19 cellular contexts compared by ENCODE assay signal in the genomic region with DNA sequence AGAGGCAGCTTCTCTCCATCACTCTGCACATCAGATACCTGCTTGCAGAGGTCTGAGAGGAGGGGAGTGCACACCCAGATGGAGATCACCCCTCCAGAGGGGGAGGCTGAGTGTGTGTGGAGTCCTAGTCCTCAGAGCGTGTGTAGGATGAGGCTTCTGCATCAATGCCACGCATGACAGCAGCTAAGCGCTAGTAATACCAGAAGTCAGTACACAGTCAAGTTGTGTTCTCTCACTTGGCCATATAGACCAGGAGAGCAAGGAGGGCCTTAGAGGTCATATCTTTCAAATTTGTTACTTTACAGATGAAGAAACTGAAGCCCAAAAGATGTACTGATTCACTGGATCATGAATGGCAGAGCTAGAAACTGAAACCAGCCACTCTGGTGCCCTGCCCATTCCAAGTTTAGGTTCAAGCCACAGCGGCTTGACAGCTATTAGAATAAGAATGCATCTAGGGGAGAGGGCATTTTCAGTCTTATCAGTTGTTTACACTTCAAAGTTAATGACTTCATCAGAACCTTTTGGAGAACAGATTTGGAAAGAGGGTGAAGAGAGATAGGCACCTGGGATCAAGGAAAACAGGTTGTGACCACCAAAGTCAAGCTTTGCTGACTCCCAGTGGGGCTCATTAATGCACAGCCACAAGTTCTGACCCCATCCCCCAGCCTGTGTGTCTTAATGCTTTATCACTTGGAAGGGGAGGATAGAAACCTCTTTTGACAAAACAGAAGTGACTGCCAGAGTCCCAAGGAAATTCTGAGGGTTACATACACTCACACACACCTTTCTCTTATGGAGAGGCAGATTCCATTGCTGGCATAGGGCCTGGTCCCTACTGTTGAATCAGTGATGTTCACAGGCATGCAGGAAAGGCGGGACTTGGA.
A peak's percentile ranks its signal among the peaks of the same experiment; 100 is the strongest.
DNase-seq lines count a peak whose midpoint lies in the region; ATAC-seq and TF ChIP-seq lines count a peak whose summit lies in the region.
"Had no signal": no experiment of that assay in that cellular context is flagged by ENCODE, and none has a peak within 500 bp of the region (broad histone marks: within the 10 kb centered on the region; RNA-seq: fewer than 3 reads in every experiment).

No MANE protein-coding gene starts in this region.

- TF ChIP-seq CTCF in DND-41 (IDR thresholded peaks at IDR 0.05; ENCODE audit: borderline replicate concordance, extremely low read depth, low read length, poor library complexity, severe bottlenecking) (no peak), activated B cell treated with CpG ODN at 0.5 μM for 24 hours (IDR thresholded peaks at IDR 0.05) (no peak)

- H3K4me3 Mint-ChIP-seq in activated B cell treated with CpG ODN at 0.5 μM for 24 hours = no peak overlapping the region
- H3K4me3 Mint-ChIP-seq: H9; T-helper 1 cell treated with Interleukin-12 subunit alpha and Interleukin-12 subunit beta and Interleukin-4 antibody, amounts not matched to agents 30 μg/mL and 1 μg/mL, for 36 hours had no signal

- H3K27me3 Mint-ChIP-seq in activated B cell treated with CpG ODN at 0.5 μM for 24 hours = no peaks in the 10 kb centered on the region

- H3K4me2 ChIP-seq in DND-41 (ENCODE audit: insufficient read depth, low read length) (no peak overlapping the region), mesenchymal stem cell (ENCODE audit: low read length, poor library complexity, severe bottlenecking) (no peak overlapping the region)

- DNase-seq in DND-41 (no peak), activated B cell treated with CpG ODN at 0.5 μM for 24 hours (no peak), mesenchymal stem cell (peak; percentile 48), GF-D8 (lab: John Stamatoyannopoulos, UW) (no peak), cerebellar cortex (ENCODE audit: low spot score) (no peak)
- DNase-seq: DMS79; foreskin keratinocyte; H9; NCI-H1694 treated with DMSO at 0.1 percent for 48 hours; NCI-H446; ovary; stimulated activated CD4-positive, alpha-beta T cell treated with anti-CD3 and anti-CD28 coated beads, Interleukin-1b, Interleukin-23, amount 100 ng/mL, for 48 hours had no signal

- H2AFZ ChIP-seq in DND-41 (ENCODE audit: low read depth, low read length) = no peak overlapping the region
- no peak overlapping the region for H2AFZ ChIP-seq in mesenchymal stem cell (ENCODE audit: low read depth, low read length)

- POLR2A ChIA-PET in activated B cell treated with CpG ODN at 0.5 μM for 24 hours (lab: Charles Lee) = no interaction called here

- peak overlapping the region in 1 of 2 experiments; percentile 62 for H3K14ac ChIP-seq in mesenchymal stem cell (ENCODE audit: low read length in 2 of 2)

- no peaks in the 10 kb centered on the region for H3K36me3 ChIP-seq in DND-41 (ENCODE audit: insufficient read depth, low read length)
- H3K36me3 ChIP-seq in mesenchymal stem cell (ENCODE audit: control insufficient read depth in 1 of 2, insufficient read depth in 2 of 2, low read depth in 1 of 2, low read length in 2 of 2) = no peaks in the 10 kb centered on the region
- H3K36me3 ChIP-seq: ovary, vagina had no signal

- no peaks in the 10 kb centered on the region for H3K9me3 Mint-ChIP-seq in activated B cell treated with CpG ODN at 0.5 μM for 24 hours
- H3K9me3 Mint-ChIP-seq: H9; T-helper 1 cell treated with Interleukin-12 subunit alpha and Interleukin-12 subunit beta and Interleukin-4 antibody, amounts not matched to agents 30 μg/mL and 1 μg/mL, for 36 hours had no signal

- H3K18ac ChIP-seq in mesenchymal stem cell (ENCODE audit: low read depth in 1 of 2, low read length in 2 of 2) = peak overlapping the region; percentile 38 to 77

- H3K4me1 Mint-ChIP-seq in activated B cell treated with CpG ODN at 0.5 μM for 24 hours = peaks cover 40% of the 10 kb centered on the region

- CTCF ChIA-PET in activated B cell treated with CpG ODN at 0.5 μM for 24 hours (lab: Charles Lee) = no interaction called here

- peak overlapping the region; percentile 46 to 89 for H2BK12ac ChIP-seq in mesenchymal stem cell (ENCODE audit: low read length in 2 of 2)

- H3K27ac Mint-ChIP-seq in activated B cell treated with CpG ODN at 0.5 μM for 24 hours = peak overlapping the region; percentile 2
- H3K27ac Mint-ChIP-seq: H9; T-helper 1 cell treated with Interleukin-12 subunit alpha and Interleukin-12 subunit beta and Interleukin-4 antibody, amounts not matched to agents 30 μg/mL and 1 μg/mL, for 36 hours had no signal

- H4K91ac ChIP-seq in mesenchymal stem cell (ENCODE audit: low read length) = peak overlapping the region; percentile 54

- no peaks in the 10 kb centered on the region for H3K36me3 Mint-ChIP-seq in activated B cell treated with CpG ODN at 0.5 μM for 24 hours (ENCODE audit: low read depth)

- H3K27ac ChIP-seq in DND-41 (ENCODE audit: low read length) = peak overlapping the region; percentile 22; the same call in 1 of the 2 replicates
- H3K27ac ChIP-seq in mesenchymal stem cell (ENCODE audit: low read length, poor library complexity, severe bottlenecking) = no peak overlapping the region
- H3K27ac ChIP-seq: foreskin keratinocyte, ovary, vagina had no signal

- H3K9ac ChIP-seq in DND-41 (ENCODE audit: low read depth, low read length) = no peak overlapping the region
- H3K9ac ChIP-seq in mesenchymal stem cell (ENCODE audit: low read length) = no peak overlapping the region

- H4K20me1 ChIP-seq in DND-41 (ENCODE audit: insufficient read depth, low read length) = no peaks in the 10 kb centered on the region

- H3K9me3 ChIP-seq in DND-41 (ENCODE audit: insufficient read depth, low read length, severe bottlenecking) = no peaks in the 10 kb centered on the region
- H3K9me3 ChIP-seq in mesenchymal stem cell (ENCODE audit: control insufficient read depth, low read length) = no peaks in the 10 kb centered on the region
- H3K9me3 ChIP-seq: ovary, vagina had no signal

- H2BK15ac ChIP-seq in mesenchymal stem cell (ENCODE audit: low read depth, poor library complexity, severe bottlenecking) = no peak overlapping the region

- 82% methylated on average over 5 of the region's 5 CpGs for WGBS in mesenchymal stem cell

- no peaks in the 10 kb centered on the region for H3K79me2 ChIP-seq in DND-41 (ENCODE audit: insufficient read depth, low read length)

- H3K4me3 ChIP-seq in DND-41 (ENCODE audit: low read depth in 1 of 2, low read length in 2 of 2) = no peak overlapping the region
- no peak overlapping the region for H3K4me3 ChIP-seq in mesenchymal stem cell (ENCODE audit: insufficient read depth in 1 of 2, low read depth in 1 of 2, low read length in 2 of 2)
- H3K4me3 ChIP-seq: ovary, vagina had no signal

- no peak overlapping the region for H2AK5ac ChIP-seq in mesenchymal stem cell (ENCODE audit: low read length, severe bottlenecking)

- H2BK120ac ChIP-seq in mesenchymal stem cell (ENCODE audit: low read depth, low read length) = no peak overlapping the region

- H4K8ac ChIP-seq in mesenchymal stem cell (ENCODE audit: low read length) = peak overlapping the region; percentile 19

- no peaks in the 10 kb centered on the region for H3K79me1 ChIP-seq in mesenchymal stem cell (replicated peaks; ENCODE audit: low read length, poor library complexity, severe bottlenecking)

- intact Hi-C loops in activated B cell treated with CpG ODN at 0.5 μM for 24 hours (cut with micrococcal nuclease) = loop anchor here (2.0 to 5.0 kb wide), 2 partner anchors 17 to 308 kb away; no protein-coding TSS in a partner anchor

- ATAC-seq in DND-41 (ENCODE audit: insufficient read depth, low read depth) = no peak
- ATAC-seq in HG02798 (IDR thresholded peaks at IDR 0.05; ENCODE audit: poor library complexity, unreplicated experiment) = peak; percentile 56
- ATAC-seq in activated B cell treated with CpG ODN at 0.5 μM for 24 hours (ENCODE audit: low read depth) = peak; percentile 37
- ATAC-seq in GM19023 (IDR thresholded peaks at IDR 0.05; ENCODE audit: unreplicated experiment) = no peak
- ATAC-seq in GM18907 (IDR thresholded peaks at IDR 0.05; ENCODE audit: unreplicated experiment) = no peak
- ATAC-seq: foreskin keratinocyte, Right ventricle myocardium inferior, sciatic nerve had no signal

- H3K4ac ChIP-seq in mesenchymal stem cell (ENCODE audit: low read depth in 1 of 2, low read length in 2 of 2) = no peak overlapping the region

- H3K4me1 ChIP-seq in DND-41 (ENCODE audit: insufficient read depth, low read length) (peaks cover 65% of the 10 kb centered on the region), mesenchymal stem cell (ENCODE audit: control insufficient read depth, insufficient read depth, low read depth, low read length) (no peaks in the 10 kb centered on the region)
- H3K4me1 ChIP-seq: foreskin keratinocyte, vagina had no signal

- no peak overlapping the region for H2BK5ac ChIP-seq in mesenchymal stem cell (ENCODE audit: low read depth, low read length, poor library complexity, severe bottlenecking)

- no peaks in the 10 kb centered on the region for H3K27me3 ChIP-seq in DND-41 (ENCODE audit: insufficient read depth, low read length, poor library complexity)
- H3K27me3 ChIP-seq in mesenchymal stem cell (ENCODE audit: control insufficient read depth in 1 of 2, insufficient read depth in 1 of 2, low read length in 2 of 2) = no peaks in the 10 kb centered on the region
- H3K27me3 ChIP-seq: foreskin keratinocyte, ovary, vagina had no signal

- H3K23ac ChIP-seq in mesenchymal stem cell (ENCODE audit: low read length in 2 of 2) = no peak overlapping the region

Comparison
In these comparisons a context has a peak if more than half of its experiments do, and no peak if none do; other contexts are left out.
1. ATAC-seq: peak in HG02798 (single experiment) and activated B cell treated with CpG ODN at 0.5 μM for 24 hours (single experiment); none in DND-41 (single experiment), GM19023 (single experiment) and GM18907 (single experiment).